In genomic region chr6:7136859-7137334, GRCh38 we compare ENCODE assay signal across 8 cellular contexts. TPM values are rescaled to one million over a fixed set of nuclear protein-coding genes. Genes with fewer than 3 reads are reported as not detected.
DNase-seq lines count a peak whose midpoint lies in the region; ATAC-seq and TF ChIP-seq lines count a peak whose summit lies in the region.

No MANE protein-coding gene starts in this region.

- H3K27me3 Mint-ChIP-seq in activated CD4-positive, alpha-beta T cell treated with anti-CD3 and anti-CD28 coated beads, Interleukin-2, amount 10 ng/mL, durations not matched to agents 7 days and 5 days: no peaks in the 10 kb centered on the region
- no peaks in the 10 kb centered on the region for H3K27me3 Mint-ChIP-seq in WTC11 (ENCODE audit: low read depth)

- H3K36me3 Mint-ChIP-seq in activated CD4-positive, alpha-beta T cell treated with anti-CD3 and anti-CD28 coated beads, Interleukin-2, amount 10 ng/mL, durations not matched to agents 7 days and 5 days (ENCODE audit: low read depth): peaks cover 15% of the 10 kb centered on the region
- H3K36me3 Mint-ChIP-seq in WTC11: no peaks in the 10 kb centered on the region

- POLR2A ChIA-PET in activated CD4-positive, alpha-beta T cell treated with anti-CD3 and anti-CD28 coated beads, Interleukin-2, amount 10 ng/mL, durations not matched to agents 7 days and 5 days (lab: Charles Lee): interaction anchor here (1.3 to 1.7 kb wide), 2 partner anchors 8 to 10 kb away, joined by 5 to 15 read pairs; no protein-coding TSS in a partner anchor
- POLR2A ChIA-PET in WTC11 (lab: Charles Lee) (interaction anchor here (1.4 kb wide), 2 partner anchors 17 to 39 kb away, joined by 3 to 4 read pairs; no protein-coding TSS in a partner anchor), PC-9 (lab: Charles Lee; ENCODE audit: unreplicated experiment) (no interaction called here)

- H3K9me3 Mint-ChIP-seq in activated CD4-positive, alpha-beta T cell treated with anti-CD3 and anti-CD28 coated beads, Interleukin-2, amount 10 ng/mL, durations not matched to agents 7 days and 5 days: no peaks in the 10 kb centered on the region
- no peaks in the 10 kb centered on the region for H3K9me3 Mint-ChIP-seq in WTC11

- H3K27ac ChIP-seq in PC-9: no peak overlapping the region

- H3K9ac ChIP-seq in mucosa of stomach (ENCODE audit: low read length): peak overlapping the region; percentile 4

- DNase-seq in activated CD4-positive, alpha-beta T cell treated with anti-CD3 and anti-CD28 coated beads, Interleukin-2, amount 10 ng/mL, durations not matched to agents 7 days and 5 days: no peak
- no peak for DNase-seq in activated CD4-positive, alpha-beta T cell treated with anti-CD3 and anti-CD28 coated beads for 4 hours
- no peak for DNase-seq in WTC11 (ENCODE audit: low spot score)
- DNase-seq in NCI-H187 treated with DMSO at 0.1 percent for 48 hours (lab: John Stamatoyannopoulos, UW): no peak
- no peak for DNase-seq in NCI-H1092 treated with DMSO at 0.1 percent for 48 hours (lab: John Stamatoyannopoulos, UW)
- no peak for DNase-seq in PC-9

- CTCF ChIA-PET in activated CD4-positive, alpha-beta T cell treated with anti-CD3 and anti-CD28 coated beads, Interleukin-2, amount 10 ng/mL, durations not matched to agents 7 days and 5 days (lab: Charles Lee): interaction anchor here (1.3 kb wide), 1 partner anchor 12 kb away, joined by 5 read pairs; no protein-coding TSS in a partner anchor
- CTCF ChIA-PET in WTC11 (lab: Charles Lee) (interaction anchor here (0.7 to 1.7 kb wide), 2 partner anchors 17 to 102 kb away, joined by 3 to 4 read pairs; no protein-coding TSS in a partner anchor), PC-9 (lab: Charles Lee) (no interaction called here)

- H3K27ac Mint-ChIP-seq in activated CD4-positive, alpha-beta T cell treated with anti-CD3 and anti-CD28 coated beads, Interleukin-2, amount 10 ng/mL, durations not matched to agents 7 days and 5 days: peak overlapping the region; percentile 97
- peak overlapping the region; percentile 97 for H3K27ac Mint-ChIP-seq in WTC11

- peaks cover 5% of the 10 kb centered on the region; the same call in 1 of the 2 replicates for H3F3A ChIP-seq in PC-9 (ENCODE audit: insufficient read depth, low read depth)

- H3K36me3 ChIP-seq in mucosa of stomach (ENCODE audit: control insufficient read depth, insufficient read depth, low read length) (no peaks in the 10 kb centered on the region), PC-9 (ENCODE audit: low read depth) (no peaks in the 10 kb centered on the region; the same call in 1 of the 2 replicates)

- no peaks in the 10 kb centered on the region for H3K27me3 ChIP-seq in mucosa of stomach (ENCODE audit: control insufficient read depth, insufficient read depth, low read length)
- H3K27me3 ChIP-seq in PC-9 (ENCODE audit: insufficient read depth, low read depth): no peaks in the 10 kb centered on the region

- peak; percentile 31 for ATAC-seq in HG03039 (IDR thresholded peaks at IDR 0.05; ENCODE audit: unreplicated experiment)
- ATAC-seq in WTC11: peak; percentile 2; the same call in 1 of the 2 replicates

- BruUV-seq in PC-9 (replicated peaks; lab: Mats Ljungman, UMichigan): no TSS peak

- H3K4me3 ChIP-seq in mucosa of stomach (ENCODE audit: low read length) (no peak overlapping the region), PC-9 (no peak overlapping the region)

- H3K4me1 Mint-ChIP-seq in activated CD4-positive, alpha-beta T cell treated with anti-CD3 and anti-CD28 coated beads, Interleukin-2, amount 10 ng/mL, durations not matched to agents 7 days and 5 days: peaks cover 82% of the 10 kb centered on the region
- H3K4me1 Mint-ChIP-seq in WTC11: peaks cover 61% of the 10 kb centered on the region

- no peak overlapping the region for H3K4me2 ChIP-seq in PC-9

- H3K9me3 ChIP-seq in mucosa of stomach (ENCODE audit: control insufficient read depth, low read length) (no peaks in the 10 kb centered on the region), PC-9 (ENCODE audit: insufficient read depth, low read depth) (no peaks in the 10 kb centered on the region)

- TF ChIP-seq CTCF in WTC11 (IDR thresholded peaks at IDR 0.05) (no peak), PC-9 (conservative IDR thresholded peaks at IDR 0.05) (no peak)

- H3K79me2 ChIP-seq in PC-9 (ENCODE audit: low read depth): peaks cover 90% of the 10 kb centered on the region

- H3K4me3 Mint-ChIP-seq in activated CD4-positive, alpha-beta T cell treated with anti-CD3 and anti-CD28 coated beads, Interleukin-2, amount 10 ng/mL, durations not matched to agents 7 days and 5 days: peak overlapping the region; percentile 79
- peak overlapping the region; percentile 43 for H3K4me3 Mint-ChIP-seq in WTC11

- peaks cover 35% of the 10 kb centered on the region for H3K4me1 ChIP-seq in mucosa of stomach (ENCODE audit: control insufficient read depth, insufficient read depth, low read length)
- peaks cover 31% of the 10 kb centered on the region for H3K4me1 ChIP-seq in PC-9 (replicated peaks; ENCODE audit: insufficient read depth)

- H2AFZ ChIP-seq in PC-9: no peak overlapping the region

- no peaks in the 10 kb centered on the region for H3K9me2 ChIP-seq in PC-9 (ENCODE audit: insufficient read depth)

- peaks cover 6% of the 10 kb centered on the region for H4K20me1 ChIP-seq in PC-9 (ENCODE audit: insufficient read depth)

- intact Hi-C loops in PC-9 (cut with micrococcal nuclease; ENCODE audit: unreplicated experiment): no loop called here

TF ChIP-seq in WTC11, 78 proteins besides CTCF, POLR2A, EP300 and RAD21:
- TF ChIP-seq JUN (CRISPR knock-in tag; IDR thresholded peaks at IDR 0.05) (no peak), MXD4 (CRISPR knock-in tag; IDR thresholded peaks at IDR 0.05; ENCODE audit: borderline replicate concordance) (no peak)

RNA-seq across cellular contexts. Expression of gene RREB1, which starts 29.1 kb away (rescaled TPM):
- 10 to 100 TPM; 27.2 to 30.1 TPM for total RNA-seq in activated CD4-positive, alpha-beta T cell treated with anti-CD3 and anti-CD28 coated beads, Interleukin-2, amount 10 ng/mL, durations not matched to agents 7 days and 5 days
- total RNA-seq in WTC11 (2021) (38.5 to 39.4 TPM (median 39.4 TPM) in 3 replicates), PC-9 (2021) (29.2 and 38.4 TPM in 2 replicates)
